ENCODE assay signal across 1 cellular context in genomic region chrX:53081925-53082772, GRCh38.
TF ChIP-seq lines count a peak whose summit lies in the region.

TSPYL2 (plus strand) TSS chrX:53082367; CDS start chrX:53082499, 132 bp downstream.

TF ChIP-seq in HEK293, 187 proteins besides CTCF, POLR2A, EP300 and RAD21 (continued from another document):
- TF ChIP-seq TSHZ1 (tag by site-specific recombination; IDR thresholded peaks at IDR 0.05; ENCODE audit: borderline replicate concordance) (no peak), SCRT2 (tag by site-specific recombination; IDR thresholded peaks at IDR 0.05) (no peak), ZFP41 (tag by site-specific recombination; IDR thresholded peaks at IDR 0.05; ENCODE audit: borderline replicate concordance) (no peak), ZBTB48 (tag by site-specific recombination; IDR thresholded peaks at IDR 0.05) (no peak), ZNF768 (tag by site-specific recombination; IDR thresholded peaks at IDR 0.05) (no peak), ZBTB21 (tag by site-specific recombination; IDR thresholded peaks at IDR 0.05) (no peak), ZNF132 (tag by site-specific recombination; IDR thresholded peaks at IDR 0.05; ENCODE audit: borderline replicate concordance) (no peak), HOXA7 (CRISPR knock-in tag; IDR thresholded peaks at IDR 0.05; ENCODE audit: borderline replicate concordance) (no peak), ZNF169 (tag by site-specific recombination; IDR thresholded peaks at IDR 0.05) (no peak), ZNF10 (tag by site-specific recombination; IDR thresholded peaks at IDR 0.05) (no peak), ZNF416 (tag by site-specific recombination; IDR thresholded peaks at IDR 0.05) (no peak), ZNF670 (tag by site-specific recombination; IDR thresholded peaks at IDR 0.05; ENCODE audit: low read depth) (no peak), ZNF423 (tag by site-specific recombination; IDR thresholded peaks at IDR 0.05) (no peak), ZNF433 (tag by site-specific recombination; IDR thresholded peaks at IDR 0.05; ENCODE audit: low read depth) (no peak), ZNF518A (tag by site-specific recombination; conservative IDR thresholded peaks at IDR 0.05; ENCODE audit: low read depth) (no peak), ZNF660 (tag by site-specific recombination; IDR thresholded peaks at IDR 0.05) (no peak), ZNF658 (tag by site-specific recombination; IDR thresholded peaks at IDR 0.05) (no peak), BCL11A (tag by site-specific recombination; IDR thresholded peaks at IDR 0.05; ENCODE audit: low read depth) (no peak), GLIS1 (tag by site-specific recombination; IDR thresholded peaks at IDR 0.05) (peak; percentile 88), ZNF488 (tag by site-specific recombination; IDR thresholded peaks at IDR 0.05) (no peak), ZBTB20 (tag by site-specific recombination; IDR thresholded peaks at IDR 0.05) (no peak; the same call in 1 of the 2 replicates), SP2 (tag by site-specific recombination; IDR thresholded peaks at IDR 0.05) (peak; percentile 94), ZNF37A (tag by site-specific recombination; IDR thresholded peaks at IDR 0.05) (no peak), ZFP69B (tag by site-specific recombination; IDR thresholded peaks at IDR 0.05) (0 out of 2 replicates have a peak, but pooled peaks have one; percentile 20), ZNF585B (tag by site-specific recombination; IDR thresholded peaks at IDR 0.05) (no peak), PRDM6 (tag by site-specific recombination; IDR thresholded peaks at IDR 0.05) (no peak; the same call in 1 of the 2 replicates), ZNF791 (tag by site-specific recombination; IDR thresholded peaks at IDR 0.05) (no peak), ELK4 (IDR thresholded peaks at IDR 0.05; ENCODE audit: borderline replicate concordance, low read depth, low read length) (no peak), ZNF214 (tag by site-specific recombination; IDR thresholded peaks at IDR 0.05; ENCODE audit: borderline replicate concordance) (no peak), ZNF174 (tag by site-specific recombination; IDR thresholded peaks at IDR 0.05) (no peak), ZSCAN30 (tag by site-specific recombination; IDR thresholded peaks at IDR 0.05) (no peak), ZNF280C (tag by site-specific recombination; IDR thresholded peaks at IDR 0.05) (no peak), ZSCAN4 (tag by site-specific recombination; IDR thresholded peaks at IDR 0.05) (no peak), ZNF146 (tag by site-specific recombination; IDR thresholded peaks at IDR 0.05) (no peak), KLF10 (tag by site-specific recombination; IDR thresholded peaks at IDR 0.05) (no peak), ZNF23 (tag by site-specific recombination; IDR thresholded peaks at IDR 0.05; ENCODE audit: borderline replicate concordance) (no peak), ZNF677 (tag by site-specific recombination; IDR thresholded peaks at IDR 0.05) (no peak; the same call in 1 of the 2 replicates), RBAK (tag by site-specific recombination; IDR thresholded peaks at IDR 0.05) (no peak)
